ENCODE assay signal across 3 cellular contexts in genomic region chr12:698222-698621, GRCh38.
TF ChIP-seq lines count a peak whose summit lies in the region.

No MANE protein-coding gene starts in this region.

TF ChIP-seq in HCT116, 20 proteins besides CTCF, POLR2A, EP300 and RAD21:
- TF ChIP-seq CBX3 (IDR thresholded peaks at IDR 0.05; ENCODE audit: low read depth), result 0 out of 2 replicates have a peak, but pooled peaks have one; percentile 60

TF ChIP-seq in K562, 482 proteins besides CTCF, POLR2A, EP300 and RAD21:
- TF ChIP-seq CBX5 (IDR thresholded peaks at IDR 0.05; ENCODE audit: borderline replicate concordance, low read depth) (0 out of 2 replicates have a peak, but pooled peaks have one; percentile 40), ARNT (IDR thresholded peaks at IDR 0.05) (0 out of 4 replicates have a peak, but pooled peaks of 1 of the 2 experiments have one; percentile 44), ZNF280A (IDR thresholded peaks at IDR 0.05; ENCODE audit: low read depth, partially characterized antibody) (peak; percentile 98), TRIM24 (IDR thresholded peaks at IDR 0.05) (peak in 1 of 2 experiments; percentile 71; a peak in 2 of 4 replicates), ZEB2 (IDR thresholded peaks at IDR 0.05) (peak; percentile 63), TRIM28 (IDR thresholded peaks at IDR 0.05) (peak; percentile 99), XRCC3 (IDR thresholded peaks at IDR 0.05) (peak; percentile 90), CBX3 (IDR thresholded peaks at IDR 0.05; ENCODE audit: borderline replicate concordance in 1 of 2, low read length in 2 of 2) (peak in 1 of 2 experiments; percentile 84; a peak in 2 of 3 replicates)

TF ChIP-seq in HepG2, 621 proteins besides CTCF, POLR2A, EP300 and RAD21:
- peak; percentile 95; the same call in 1 of the 2 replicates for TF ChIP-seq ZNF562 (CRISPR knock-in tag; IDR thresholded peaks at IDR 0.05; ENCODE audit: borderline replicate concordance)
